ENCODE assay signal across 35 cellular contexts in genomic region chr11:23192256-23192655, GRCh38.
A peak's percentile ranks its signal among the peaks of the same experiment; 100 is the strongest.
DNase-seq lines count a peak whose midpoint lies in the region; ATAC-seq, FAIRE-seq and TF ChIP-seq lines count a peak whose summit lies in the region.
"Had no signal": no experiment of that assay in that cellular context is flagged by ENCODE, and none has a peak within 500 bp of the region (broad histone marks: within the 10 kb centered on the region; RNA-seq: fewer than 3 reads in every experiment).

No MANE protein-coding gene starts in this region.

- H3K27ac Mint-ChIP-seq in chondrocyte (ENCODE audit: unreplicated experiment), result no peak overlapping the region
- H3K27ac Mint-ChIP-seq: activated CD4-positive, alpha-beta memory T cell treated with anti-CD3 and anti-CD28 coated beads for 36 hours; activated T-cell treated with anti-CD3 and anti-CD28 coated beads, Interleukin-2, amount 50 U/mL, for 72 hours; CD14-positive monocyte; GM23338; naive B cell; T-helper 17 cell had no signal

- DNase-seq in M059J (ENCODE audit: low read depth) (peak; percentile 23), bronchial epithelial cell (ENCODE audit: low read depth) (peak; percentile 31), fibroblast of the aortic adventitia (ENCODE audit: low read depth) (peak; percentile 22), stromal cell of bone marrow (ENCODE audit: low read depth) (peak; percentile 10), chondrocyte (ENCODE audit: low spot score) (no peak)
- DNase-seq: activated CD4-positive, alpha-beta memory T cell treated with anti-CD3 and anti-CD28 coated beads for 36 hours; activated CD4-positive, CD25-positive, alpha-beta regulatory T cell treated with anti-CD3 and anti-CD28 coated beads, Interleukin-2, amount 50 U/mL, for 72 hours; activated T-cell treated with anti-CD3 and anti-CD28 coated beads, Interleukin-2, amount 50 U/mL, for 72 hours; Caco-2; DMS79; dorsolateral prefrontal cortex; GDM1; head of caudate nucleus; KBM-7; kidney; MM.1S; naive B cell; NCI-H1105 treated with DMSO at 0.1 percent for 48 hours; NCI-H187 treated with DMSO at 0.1 percent for 48 hours; NCI-H226; NCI-H526 treated with DMSO at 0.1 percent for 48 hours; nucleus accumbens; psoas muscle; Right ventricle myocardium superior; stimulated activated CD4-positive, alpha-beta T cell treated with anti-CD3 and anti-CD28 coated beads, Interleukin-15, amount 100 ng/mL, for 24 hours; stimulated activated CD4-positive, alpha-beta T cell treated with anti-CD3 and anti-CD28 coated beads, Interleukin-4, amount 100 ng/mL, for 4 hours; T-helper 17 cell had no signal

- H3K36me3 Mint-ChIP-seq in chondrocyte (ENCODE audit: low read depth), result no peaks in the 10 kb centered on the region
- H3K36me3 Mint-ChIP-seq: activated CD4-positive, alpha-beta memory T cell treated with anti-CD3 and anti-CD28 coated beads for 36 hours; CD14-positive monocyte; naive B cell had no signal

- FAIRE-seq in bronchial epithelial cell (lab: Jason Lieb, UNC), result no peak
- FAIRE-seq: kidney, TTC549 had no signal

- ATAC-seq in GM18502 (IDR thresholded peaks at IDR 0.05; ENCODE audit: poor library complexity, unreplicated experiment), result no peak
- ATAC-seq in GM19023 (IDR thresholded peaks at IDR 0.05; ENCODE audit: unreplicated experiment), result no peak
- ATAC-seq: activated T-cell treated with anti-CD3 and anti-CD28 coated beads, Interleukin-2, amount 50 U/mL, for 72 hours; foreskin keratinocyte; GM23338; psoas muscle; SK-N-SH treated with all-trans-retinoic acid at 6 μM for 48 hours; T-helper 17 cell had no signal

- H3K27me3 Mint-ChIP-seq in chondrocyte (ENCODE audit: low read depth), result peaks cover 2% of the 10 kb centered on the region
- H3K27me3 Mint-ChIP-seq: activated CD4-positive, alpha-beta memory T cell treated with anti-CD3 and anti-CD28 coated beads for 36 hours; naive B cell; T-helper 17 cell had no signal

- H3K36me3 ChIP-seq in bronchial epithelial cell (ENCODE audit: control insufficient read depth, insufficient read depth, low read length), result no peaks in the 10 kb centered on the region
- H3K36me3 ChIP-seq: tibial nerve had no signal

- H3K4me3 Mint-ChIP-seq in chondrocyte (ENCODE audit: unreplicated experiment), result no peak overlapping the region
- H3K4me3 Mint-ChIP-seq: activated CD4-positive, alpha-beta memory T cell treated with anti-CD3 and anti-CD28 coated beads for 36 hours; activated T-cell treated with anti-CD3 and anti-CD28 coated beads, Interleukin-2, amount 50 U/mL, for 72 hours; CD14-positive monocyte; GM23338; naive B cell; T-helper 17 cell had no signal

- no peak overlapping the region for H3K4me3 ChIP-seq in bronchial epithelial cell (ENCODE audit: low read depth, low read length)
- no peak overlapping the region for H3K4me3 ChIP-seq in fibroblast of the aortic adventitia (ENCODE audit: low read depth, low read length)
- H3K4me3 ChIP-seq: dorsolateral prefrontal cortex, GM23338, psoas muscle, tibial nerve had no signal

- no peaks in the 10 kb centered on the region for H3K4me1 Mint-ChIP-seq in chondrocyte (ENCODE audit: low read depth)
- H3K4me1 Mint-ChIP-seq: CD14-positive monocyte, GM23338, naive B cell, T-helper 17 cell had no signal

- TF ChIP-seq CTCF in bronchial epithelial cell (IDR thresholded peaks at IDR 0.05; ENCODE audit: insufficient read depth, low read length, severe bottlenecking), result no peak
- no peak for TF ChIP-seq CTCF in fibroblast of the aortic adventitia (IDR thresholded peaks at IDR 0.05; ENCODE audit: insufficient read depth, low read length)
- TF ChIP-seq CTCF in chondrocyte (IDR thresholded peaks at IDR 0.05), result no peak

- H3K27me3 ChIP-seq in bronchial epithelial cell (ENCODE audit: control insufficient read depth, insufficient read depth, low read length), result no peaks in the 10 kb centered on the region
- H3K27me3 ChIP-seq: dorsolateral prefrontal cortex, foreskin keratinocyte, tibial nerve had no signal

- no peaks in the 10 kb centered on the region for H3K9me3 Mint-ChIP-seq in chondrocyte (ENCODE audit: low read depth)
- H3K9me3 Mint-ChIP-seq: activated CD4-positive, alpha-beta memory T cell treated with anti-CD3 and anti-CD28 coated beads for 36 hours had no signal
